ENCODE assay signal across 8 cellular contexts in genomic region chr1:150973826-150974579, GRCh38. TPM values are rescaled to one million over a fixed set of nuclear protein-coding genes. Genes with fewer than 3 reads are reported as not detected.
DNase-seq lines count a peak whose midpoint lies in the region; ATAC-seq, FAIRE-seq and TF ChIP-seq lines count a peak whose summit lies in the region.

No MANE protein-coding gene starts in this region.

- SMC1A ChIA-PET in GM12878 (lab: Charles Lee; ENCODE audit: uncharacterized antibody, unreplicated experiment) = interaction anchor here (0.8 to 1.4 kb wide), 3 partner anchors 8 to 28 kb away, joined by 3 to 7 read pairs (median 3); no protein-coding TSS in a partner anchor

- H3K4me2 ChIP-seq in GM12878 (ENCODE audit: control insufficient read depth, insufficient read depth) (peak overlapping the region; percentile 77), smooth muscle cell (peak overlapping the region; percentile 100)

- peaks cover 39% of the 10 kb centered on the region for H3K79me2 ChIP-seq in GM12878 (ENCODE audit: control insufficient read depth, insufficient read depth, low read length)
- peaks cover 51% of the 10 kb centered on the region for H3K79me2 ChIP-seq in smooth muscle cell (ENCODE audit: low read depth)

- no peaks in the 10 kb centered on the region for H3K9me3 ChIP-seq in GM12878 (replicated peaks; ENCODE audit: control insufficient read depth, insufficient read depth, low read length)
- H3K9me3 ChIP-seq in smooth muscle cell (replicated peaks; ENCODE audit: low read depth) = no peaks in the 10 kb centered on the region

- H3K4me1 ChIP-seq in GM12878 (ENCODE audit: control insufficient read depth, insufficient read depth, low read length) = peaks cover 7% of the 10 kb centered on the region; the same call in 1 of the 2 replicates
- H3K4me1 ChIP-seq in smooth muscle cell (ENCODE audit: low read depth) = peaks cover 45% of the 10 kb centered on the region

- in situ Hi-C loops in GM12878 (cut with MboI) = no loop called here

- H4K20me1 ChIP-seq in GM12878 (ENCODE audit: control insufficient read depth, insufficient read depth) = no peaks in the 10 kb centered on the region
- H4K20me1 ChIP-seq in smooth muscle cell (ENCODE audit: low read depth) = peaks cover 47% of the 10 kb centered on the region

- no TSS peak for BruUV-seq in GM12878 (replicated peaks; lab: Mats Ljungman, UMichigan)

- no peak for TF ChIP-seq CTCF in BJ (IDR thresholded peaks at IDR 0.05; ENCODE audit: insufficient read depth, low read depth, low read length)
- TF ChIP-seq CTCF in GM12878 (IDR thresholded peaks at IDR 0.05 in 2 of 3, conservative IDR thresholded peaks at IDR 0.05 in 1 of 3; ENCODE audit: control insufficient read depth in 2 of 3, extremely low read depth in 1 of 3, insufficient read depth in 1 of 3, low read depth in 3 of 3, low read length in 3 of 3) = no peak
- TF ChIP-seq CTCF in smooth muscle cell (IDR thresholded peaks at IDR 0.05; ENCODE audit: borderline replicate concordance, insufficient read depth, poor library complexity, severe bottlenecking) = no peak

- H3K27ac ChIP-seq in GM12878 (ENCODE audit: control insufficient read depth, insufficient read depth) (peak overlapping the region; percentile 75), smooth muscle cell (ENCODE audit: low read depth) (peak overlapping the region; percentile 72)

- 0% methylated on average over 44 of the region's 67 CpGs for WGBS in GM12878 (ENCODE audit: insufficient coverage, insufficient replicate concordance, low lambda C conversion rate, missing lambda C conversion rate)
- 2% methylated on average over 17 of the region's 67 CpGs for WGBS in smooth muscle cell (ENCODE audit: low lambda C conversion rate)

- RAD21 ChIA-PET in GM12878 (lab: Charles Lee; ENCODE audit: unreplicated experiment) = interaction anchor here (1.7 kb wide), 1 partner anchor 32 kb away, joined by 7 read pairs; the partner anchor contains the start of gene MINDY1

- intact Hi-C loops in GM12878 (cut with micrococcal nuclease; ENCODE audit: unreplicated experiment) = loop anchor here (10.0 kb wide), 2 partner anchors 209 to 349 kb away; partner anchors contain the start of genes CTSS and ENSA

- POLR2A ChIA-PET in BJ (lab: Charles Lee) = interaction anchor here (0.7 kb wide), 1 partner anchor 33 kb away, joined by 8 read pairs; no protein-coding TSS in a partner anchor
- POLR2A ChIA-PET in GM12878 (lab: Charles Lee) = interaction anchor here (1.0 kb wide), 1 partner anchor 32 kb away, joined by 3 read pairs; the partner anchor contains the start of gene MINDY1

- CTCF ChIA-PET in BJ (lab: Yijun Ruan, JAX) (interaction anchor here (1.3 to 16.5 kb wide), 3 partner anchors 22 to 415 kb away, joined by 3 to 217 read pairs (median 4); no protein-coding TSS in a partner anchor), GM12878 (lab: Yijun Ruan, JAX) (interaction anchor here (0.5 to 15.8 kb wide), 4 partner anchors 26 to 484 kb away, joined by 3 to 252 read pairs (median 3); partner anchors contain the start of gene MINDY1)

- no peaks in the 10 kb centered on the region for H3K36me3 ChIP-seq in BJ (ENCODE audit: control insufficient read depth, insufficient read depth, low read length)
- no peaks in the 10 kb centered on the region for H3K36me3 ChIP-seq in GM12878 (ENCODE audit: control insufficient read depth in 2 of 2, insufficient read depth in 2 of 2, low read length in 1 of 2)
- H3K36me3 ChIP-seq in smooth muscle cell (ENCODE audit: low read depth) = no peaks in the 10 kb centered on the region

- H3K9ac ChIP-seq in GM12878 (ENCODE audit: control insufficient read depth, insufficient read depth, low read length) = peak overlapping the region; percentile 85
- H3K9ac ChIP-seq in smooth muscle cell (ENCODE audit: low read depth) = peak overlapping the region; percentile 84

- no peak for TF ChIP-seq RAD21 in GM12878 (IDR thresholded peaks at IDR 0.05; ENCODE audit: insufficient read depth, low read depth, low read length)

- H3K4me3 ChIP-seq in BJ (ENCODE audit: low read depth, low read length) (peak overlapping the region; percentile 87), GM12878 (peak overlapping the region; percentile 87), iPS-11a (ENCODE audit: low read depth, low read length) (peak overlapping the region; percentile 66), smooth muscle cell (peak overlapping the region; percentile 84)

- no peak for DNase-seq in BJ (ENCODE audit: low read depth)
- DNase-seq in HK-2 (ENCODE audit: unreplicated experiment) = peak; percentile 56
- peak in 3 of 5 donors; percentile 23 to 48 (median 27) for DNase-seq in T-helper 1 cell
- no peak for DNase-seq in GM12878 (ENCODE audit: low read depth, low spot score)
- peak; percentile 30 for DNase-seq in smooth muscle cell (lab: John Stamatoyannopoulos, UW; ENCODE audit: unreplicated experiment)
- DNase-seq in inferior parietal cortex (ENCODE audit: extremely low spot score) = no peak

- H3F3A ChIP-seq in smooth muscle cell (ENCODE audit: low read depth) = peaks cover 32% of the 10 kb centered on the region

- TF ChIP-seq EP300 in GM12878 (IDR thresholded peaks at IDR 0.05; ENCODE audit: borderline replicate concordance in 1 of 2, control insufficient read depth in 1 of 2, low read depth in 2 of 2, low read length in 2 of 2) = no peak

- ATAC-seq in GM19372 (IDR thresholded peaks at IDR 0.05; ENCODE audit: low read depth, unreplicated experiment) (peak; percentile 35), GM12878 (peak; percentile 54)

- FAIRE-seq in GM12878 (lab: Jason Lieb, UNC) = peak; percentile 57

- TF ChIP-seq POLR2A in GM12878 (IDR thresholded peaks at IDR 0.05; ENCODE audit: low read depth, low read length) = no peak

- H2AFZ ChIP-seq in GM12878 (ENCODE audit: control insufficient read depth, low read depth, low read length) (peak overlapping the region; percentile 75), smooth muscle cell (ENCODE audit: low read depth) (no peak overlapping the region)

- H3K27me3 ChIP-seq in BJ (ENCODE audit: control insufficient read depth, insufficient read depth, low read length) (no peaks in the 10 kb centered on the region), GM12878 (replicated peaks in 1 of 2; ENCODE audit: control insufficient read depth in 2 of 2, insufficient read depth in 2 of 2, low read length in 1 of 2) (no peaks in the 10 kb centered on the region; a peak in 2 of 4 replicates), smooth muscle cell (ENCODE audit: low read depth) (no peaks in the 10 kb centered on the region)

RNA-seq across cellular contexts. Expression of gene CERS2, which starts 0.6 kb away (rescaled TPM):
- polyA plus RNA-seq in BJ (2011; rRNA removed) (202 and 239 TPM in 2 replicates), GM12878 (2011; rRNA removed) (29.5 and 41.5 TPM in 2 replicates), GM12878 (2014; fragmentation: Illumina TruSeq; extraction: Trizol) (78.8 and 87.9 TPM in 2 replicates), GM12878 (2014; fragmentation: Nextera tagmentation; extraction: Ambion mirVana) (10 to 100 TPM in 1 of 2 experiments, 1 to 10 TPM in 1; 9.2 to 12.7 TPM), GM12878 (2014; rRNA removed) (50.5 and 52.3 TPM in 2 replicates), GM12878 (2016; fragmentation: Nextera tagmentation; extraction: Ambion mirVana) (10 to 100 TPM; 49.3 to 61.5 TPM), smooth muscle cell (96.3 and 108 TPM in 2 replicates)
- polyA minus RNA-seq in BJ (2011; rRNA and poly(A)+ RNA removed) = 85.5 and 146 TPM in 2 replicates
- 27.0 and 31.5 TPM in 2 replicates for total RNA-seq in GM12878 (2013; cell fraction: nucleolus; rRNA removed)
- total RNA-seq in GM12878 (2014; rRNA removed) (55.8 and 57.0 TPM in 2 replicates), GM12878 (2014; rRNA removed; fragmentation: Illumina TruSeq; extraction: Trizol) (38.2 and 39.9 TPM in 2 replicates), GM12878 (2021) (76.7 and 79.2 TPM in 2 replicates), smooth muscle cell (80.0 and 81.8 TPM in 2 replicates)
- 45.4 TPM for polyA plus RNA-seq in GM12878 (2011; ENCODE audit: low read depth)
- 40.6 and 44.7 TPM in 2 replicates for polyA plus RNA-seq in GM12878 (2011; cell fraction: cytosol; rRNA removed)
- polyA plus RNA-seq in GM12878 (2011; cell fraction: nucleus; rRNA removed) = 57.8 and 60.8 TPM in 2 replicates
- polyA plus RNA-seq in GM12878 (2012) = 34.6 and 47.7 TPM in 2 replicates
- 57.5 and 61.2 TPM in 2 replicates for polyA minus RNA-seq in GM12878 (2011; rRNA and poly(A)+ RNA removed)
- polyA minus RNA-seq in GM12878 (2011; cell fraction: cytosol; rRNA and poly(A)+ RNA removed) = 19.9 and 23.3 TPM in 2 replicates
- polyA minus RNA-seq in GM12878 (2011; cell fraction: nucleus; rRNA and poly(A)+ RNA removed) = 14.9 and 25.9 TPM in 2 replicates

RNA-seq across cellular contexts. Expression of gene ANXA9, which starts 8.1 kb away (rescaled TPM):
- polyA plus RNA-seq in BJ (2011; rRNA removed) (0.07 and 0.21 TPM in 2 replicates), GM12878 (2011; rRNA removed) (0.37 and 0.43 TPM in 2 replicates), GM12878 (2014; fragmentation: Illumina TruSeq; extraction: Trizol) (0.04 TPM in 1 of 2 replicates, not detected in the other), GM12878 (2014; fragmentation: Nextera tagmentation; extraction: Ambion mirVana) (under 1 TPM in 1 of 2 experiments, not detected in 1; 0.11 TPM), GM12878 (2014; rRNA removed) (0.08 TPM in 1 of 2 replicates, not detected in the other), GM12878 (2016; fragmentation: Nextera tagmentation; extraction: Ambion mirVana) (under 1 TPM; 0.25 to 0.28 TPM), smooth muscle cell (0.19 and 0.31 TPM in 2 replicates)
- 0.66 TPM in 1 of 2 replicates, not detected in the other for polyA minus RNA-seq in BJ (2011; rRNA and poly(A)+ RNA removed)
- 0.75 TPM in 1 of 2 replicates, not detected in the other for total RNA-seq in GM12878 (2013; cell fraction: nucleolus; rRNA removed)
- total RNA-seq in GM12878 (2014; rRNA removed) (not detected in 2 replicates), GM12878 (2014; rRNA removed; fragmentation: Illumina TruSeq; extraction: Trizol) (0.09 TPM in 1 of 2 replicates, not detected in the other), GM12878 (2021) (not detected in 2 replicates), smooth muscle cell (0.67 and 2.6 TPM in 2 replicates)
- polyA plus RNA-seq in GM12878 (2011; ENCODE audit: low read depth) = 0.18 TPM
- 0.38 and 0.57 TPM in 2 replicates for polyA plus RNA-seq in GM12878 (2011; cell fraction: cytosol; rRNA removed)
- 0.31 and 0.39 TPM in 2 replicates for polyA plus RNA-seq in GM12878 (2011; cell fraction: nucleus; rRNA removed)
- 0.41 and 0.49 TPM in 2 replicates for polyA plus RNA-seq in GM12878 (2012)
- polyA minus RNA-seq in GM12878 (2011; rRNA and poly(A)+ RNA removed) = 0.15 and 0.46 TPM in 2 replicates
- polyA minus RNA-seq in GM12878 (2011; cell fraction: cytosol; rRNA and poly(A)+ RNA removed) = not detected in 2 replicates
- 0.24 TPM in 1 of 2 replicates, not detected in the other for polyA minus RNA-seq in GM12878 (2011; cell fraction: nucleus; rRNA and poly(A)+ RNA removed)

RNA-seq across cellular contexts. Expression of gene MINDY1, which starts 32.7 kb away (rescaled TPM):
- polyA plus RNA-seq in BJ (2011; rRNA removed) (9.7 and 13.0 TPM in 2 replicates), GM12878 (2011; rRNA removed) (0.89 and 1.9 TPM in 2 replicates), GM12878 (2014; fragmentation: Illumina TruSeq; extraction: Trizol) (6.1 and 6.5 TPM in 2 replicates), GM12878 (2014; fragmentation: Nextera tagmentation; extraction: Ambion mirVana) (under 1 TPM; 0.48 to 0.49 TPM), GM12878 (2014; rRNA removed) (6.4 and 7.7 TPM in 2 replicates), GM12878 (2016; fragmentation: Nextera tagmentation; extraction: Ambion mirVana) (1 to 10 TPM; 3.4 to 5.1 TPM), smooth muscle cell (2.4 and 8.5 TPM in 2 replicates)
- 12.4 and 13.7 TPM in 2 replicates for polyA minus RNA-seq in BJ (2011; rRNA and poly(A)+ RNA removed)
- 12.8 and 13.3 TPM in 2 replicates for total RNA-seq in GM12878 (2013; cell fraction: nucleolus; rRNA removed)
- total RNA-seq in GM12878 (2014; rRNA removed) (7.5 and 8.8 TPM in 2 replicates), GM12878 (2014; rRNA removed; fragmentation: Illumina TruSeq; extraction: Trizol) (4.4 and 4.9 TPM in 2 replicates), GM12878 (2021) (7.1 and 7.5 TPM in 2 replicates), smooth muscle cell (3.2 and 4.9 TPM in 2 replicates)
- polyA plus RNA-seq in GM12878 (2011; ENCODE audit: low read depth) = 3.5 TPM
- 2.3 and 2.5 TPM in 2 replicates for polyA plus RNA-seq in GM12878 (2011; cell fraction: cytosol; rRNA removed)
- polyA plus RNA-seq in GM12878 (2011; cell fraction: nucleus; rRNA removed) = 3.0 and 3.6 TPM in 2 replicates
- polyA plus RNA-seq in GM12878 (2012) = 5.9 and 6.1 TPM in 2 replicates
- polyA minus RNA-seq in GM12878 (2011; rRNA and poly(A)+ RNA removed) = 2.1 and 4.1 TPM in 2 replicates
- polyA minus RNA-seq in GM12878 (2011; cell fraction: cytosol; rRNA and poly(A)+ RNA removed) = 1.5 and 1.6 TPM in 2 replicates
- 1.9 and 2.3 TPM in 2 replicates for polyA minus RNA-seq in GM12878 (2011; cell fraction: nucleus; rRNA and poly(A)+ RNA removed)

RNA-seq across cellular contexts. Expression of gene PRUNE1, which starts 34.2 kb away (rescaled TPM):
- polyA plus RNA-seq in BJ (2011; rRNA removed) (16.2 and 17.0 TPM in 2 replicates), GM12878 (2011; rRNA removed) (20.2 and 24.5 TPM in 2 replicates), GM12878 (2014; fragmentation: Illumina TruSeq; extraction: Trizol) (15.5 and 16.3 TPM in 2 replicates), GM12878 (2014; fragmentation: Nextera tagmentation; extraction: Ambion mirVana) (1 to 10 TPM; 4.7 to 7.6 TPM), GM12878 (2014; rRNA removed) (10.2 and 14.9 TPM in 2 replicates), GM12878 (2016; fragmentation: Nextera tagmentation; extraction: Ambion mirVana) (10 to 100 TPM; 14.0 to 14.2 TPM), smooth muscle cell (10.1 and 19.5 TPM in 2 replicates)
- polyA minus RNA-seq in BJ (2011; rRNA and poly(A)+ RNA removed) = 10.1 and 15.0 TPM in 2 replicates
- total RNA-seq in GM12878 (2013; cell fraction: nucleolus; rRNA removed) = 7.7 and 10.4 TPM in 2 replicates
- total RNA-seq in GM12878 (2014; rRNA removed) (9.5 and 9.9 TPM in 2 replicates), GM12878 (2014; rRNA removed; fragmentation: Illumina TruSeq; extraction: Trizol) (8.8 and 9.7 TPM in 2 replicates), GM12878 (2021) (10.9 and 11.8 TPM in 2 replicates), smooth muscle cell (15.2 and 16.8 TPM in 2 replicates)
- polyA plus RNA-seq in GM12878 (2011; ENCODE audit: low read depth) = 9.2 TPM
- 20.9 and 23.2 TPM in 2 replicates for polyA plus RNA-seq in GM12878 (2011; cell fraction: cytosol; rRNA removed)
- polyA plus RNA-seq in GM12878 (2011; cell fraction: nucleus; rRNA removed) = 11.9 and 13.5 TPM in 2 replicates
- polyA plus RNA-seq in GM12878 (2012) = 8.5 and 11.6 TPM in 2 replicates
- 22.4 and 23.7 TPM in 2 replicates for polyA minus RNA-seq in GM12878 (2011; rRNA and poly(A)+ RNA removed)
- polyA minus RNA-seq in GM12878 (2011; cell fraction: cytosol; rRNA and poly(A)+ RNA removed) = 5.3 and 7.6 TPM in 2 replicates
- polyA minus RNA-seq in GM12878 (2011; cell fraction: nucleus; rRNA and poly(A)+ RNA removed) = 3.4 and 5.8 TPM in 2 replicates

RNA-seq across cellular contexts. Expression of gene SETDB1, which starts 47.8 kb away (rescaled TPM):
- polyA plus RNA-seq in BJ (2011; rRNA removed) (26.2 and 30.7 TPM in 2 replicates), GM12878 (2011; rRNA removed) (56.7 and 58.4 TPM in 2 replicates), GM12878 (2014; fragmentation: Illumina TruSeq; extraction: Trizol) (44.3 and 46.4 TPM in 2 replicates), GM12878 (2014; fragmentation: Nextera tagmentation; extraction: Ambion mirVana) (10 to 100 TPM; 14.5 to 14.7 TPM), GM12878 (2014; rRNA removed) (30.8 and 35.2 TPM in 2 replicates), GM12878 (2016; fragmentation: Nextera tagmentation; extraction: Ambion mirVana) (10 to 100 TPM; 14.3 to 14.5 TPM), smooth muscle cell (11.3 and 11.6 TPM in 2 replicates)
- 31.3 and 36.3 TPM in 2 replicates for polyA minus RNA-seq in BJ (2011; rRNA and poly(A)+ RNA removed)
- total RNA-seq in GM12878 (2013; cell fraction: nucleolus; rRNA removed) = 168 and 183 TPM in 2 replicates
- total RNA-seq in GM12878 (2014; rRNA removed) (30.0 and 36.5 TPM in 2 replicates), GM12878 (2014; rRNA removed; fragmentation: Illumina TruSeq; extraction: Trizol) (36.1 and 36.3 TPM in 2 replicates), GM12878 (2021) (38.7 and 42.6 TPM in 2 replicates), smooth muscle cell (19.1 and 36.6 TPM in 2 replicates)
- polyA plus RNA-seq in GM12878 (2011; ENCODE audit: low read depth) = 22.0 TPM
- 34.7 and 36.2 TPM in 2 replicates for polyA plus RNA-seq in GM12878 (2011; cell fraction: cytosol; rRNA removed)
- polyA plus RNA-seq in GM12878 (2011; cell fraction: nucleus; rRNA removed) = 81.8 and 87.7 TPM in 2 replicates
- 29.6 and 31.1 TPM in 2 replicates for polyA plus RNA-seq in GM12878 (2012)
- polyA minus RNA-seq in GM12878 (2011; rRNA and poly(A)+ RNA removed) = 71.5 and 86.6 TPM in 2 replicates
- polyA minus RNA-seq in GM12878 (2011; cell fraction: cytosol; rRNA and poly(A)+ RNA removed) = 21.5 and 21.9 TPM in 2 replicates
- 32.4 and 50.3 TPM in 2 replicates for polyA minus RNA-seq in GM12878 (2011; cell fraction: nucleus; rRNA and poly(A)+ RNA removed)

Comparison
In these comparisons a context has a peak if more than half of its experiments do, and no peak if none do; other contexts are left out.
1. DNase-seq: peak in HK-2 (single experiment), T-helper 1 cell (3 of 5) and smooth muscle cell (single experiment); none in BJ (single experiment), GM12878 (single experiment) and inferior parietal cortex (single experiment).
2. Peak in every context shown above with its lines, with median percentiles within 50 percentile points of each other: H3K4me3 ChIP-seq.